ENCODE assay signal across 10 cellular contexts in genomic region chr12:57550628-57551549, GRCh38. TPM values are rescaled to one million over a fixed set of nuclear protein-coding genes. Genes with fewer than 3 reads are reported as not detected.
DNase-seq lines count a peak whose midpoint lies in the region; ATAC-seq and TF ChIP-seq lines count a peak whose summit lies in the region.
"Had no signal": no experiment of that assay in that cellular context is flagged by ENCODE, and none has a peak within 500 bp of the region (broad histone marks: within the 10 kb centered on the region; RNA-seq: fewer than 3 reads in every experiment).

No MANE protein-coding gene starts in this region.

- H3K9ac ChIP-seq in iPS-20b (ENCODE audit: low read depth, low read length) = peak overlapping the region; percentile 82; the same call in 1 of the 2 replicates

- no peaks in the 10 kb centered on the region for H3K36me3 Mint-ChIP-seq in activated naive CD4-positive, alpha-beta T cell treated with anti-CD3 and anti-CD28 coated beads, Interleukin-2, amount 50 U/mL, for 24 hours
- H3K36me3 Mint-ChIP-seq in activated naive CD4-positive, alpha-beta T cell treated with anti-CD3 and anti-CD28 coated beads, Interleukin-2, amount 50 U/mL, for 72 hours = peaks cover 9 to 15% of the 10 kb centered on the region in 2 donors

- H3K27me3 Mint-ChIP-seq in activated naive CD4-positive, alpha-beta T cell treated with anti-CD3 and anti-CD28 coated beads, Interleukin-2, amount 50 U/mL, for 24 hours = peaks cover 2% of the 10 kb centered on the region

- H3K27ac ChIP-seq in angular gyrus (ENCODE audit: low read depth, low read length) = peak overlapping the region; percentile 82
- H3K27ac ChIP-seq in iPS-20b (ENCODE audit: low read length) = no peak overlapping the region
- peak overlapping the region in 3 of 4 donors; percentile 45 to 51 (median 48) for H3K27ac ChIP-seq in tibial nerve
- H3K27ac ChIP-seq: RWPE1 had no signal

- 50 to 57% methylated on average over 8 of the region's 8 CpGs for WGBS in tibial nerve, 2 donors

- peak overlapping the region; percentile 58 for H3K4me3 Mint-ChIP-seq in activated naive CD4-positive, alpha-beta T cell treated with anti-CD3 and anti-CD28 coated beads, Interleukin-2, amount 50 U/mL, for 24 hours

- no peak for TF ChIP-seq EP300 in tibial nerve (IDR thresholded peaks at IDR 0.05)

- H3K4me1 Mint-ChIP-seq in activated naive CD4-positive, alpha-beta T cell treated with anti-CD3 and anti-CD28 coated beads, Interleukin-2, amount 50 U/mL, for 24 hours = peaks cover 28% of the 10 kb centered on the region

- no peak for TF ChIP-seq CTCF in tibial nerve (IDR thresholded peaks at IDR 0.05)

- H3K27me3 ChIP-seq in iPS-20b (ENCODE audit: insufficient read depth, low read length) = peaks cover 31% of the 10 kb centered on the region
- peaks cover 2 to 28% of the 10 kb centered on the region in 2 donors for H3K27me3 ChIP-seq in tibial nerve

- DNase-seq in activated naive CD4-positive, alpha-beta T cell treated with anti-CD3 and anti-CD28 coated beads, Interleukin-2, amount 50 U/mL, for 72 hours (ENCODE audit: low spot score in 2 of 2) = no peak
- DNase-seq in tibial nerve (ENCODE audit: low spot score in 2 of 2) (no peak), NCI-H1694 (lab: John Stamatoyannopoulos, UW) (no peak)
- DNase-seq: NCI-H1436 treated with DMSO at 0.1 percent for 48 hours had no signal

- no peak for TF ChIP-seq POLR2A in tibial nerve (IDR thresholded peaks at IDR 0.05)

- H3K27ac Mint-ChIP-seq in activated naive CD4-positive, alpha-beta T cell treated with anti-CD3 and anti-CD28 coated beads, Interleukin-2, amount 50 U/mL, for 24 hours = no peak overlapping the region
- H3K27ac Mint-ChIP-seq in activated naive CD4-positive, alpha-beta T cell treated with anti-CD3 and anti-CD28 coated beads, Interleukin-2, amount 50 U/mL, for 72 hours = no peak overlapping the region

- no peaks in the 10 kb centered on the region for H3K9me3 Mint-ChIP-seq in activated naive CD4-positive, alpha-beta T cell treated with anti-CD3 and anti-CD28 coated beads, Interleukin-2, amount 50 U/mL, for 24 hours
- no peaks in the 10 kb centered on the region for H3K9me3 Mint-ChIP-seq in activated naive CD4-positive, alpha-beta T cell treated with anti-CD3 and anti-CD28 coated beads, Interleukin-2, amount 50 U/mL, for 72 hours

- H3K9me3 ChIP-seq in iPS-20b (ENCODE audit: insufficient read depth, low read depth, low read length) (no peaks in the 10 kb centered on the region), tibial nerve (no peaks in the 10 kb centered on the region)

- H3K4me1 ChIP-seq in iPS-20b (ENCODE audit: insufficient read depth, low read length) (peaks cover 23% of the 10 kb centered on the region), tibial nerve (peaks cover 0 to 23% (median 13%) of the 10 kb centered on the region in 4 donors)

- H3K4me3 ChIP-seq in iPS-20b (ENCODE audit: low read length) (peak overlapping the region; percentile 95), tibial nerve (peak overlapping the region in 3 of 4 donors; percentile 43 to 51 (median 50))

- H3K36me3 ChIP-seq in iPS-20b (ENCODE audit: insufficient read depth, low read depth, low read length) (peaks cover 5% of the 10 kb centered on the region; the same call in 1 of the 2 replicates), tibial nerve (no peaks in the 10 kb centered on the region)

- no peak for ATAC-seq in activated naive CD4-positive, alpha-beta T cell treated with anti-CD3 and anti-CD28 coated beads, Interleukin-2, amount 50 U/mL, for 72 hours
- ATAC-seq in GM18909 (IDR thresholded peaks at IDR 0.05; ENCODE audit: poor library complexity, unreplicated experiment) (no peak), HG03378 (IDR thresholded peaks at IDR 0.05; ENCODE audit: unreplicated experiment) (no peak)

RNA-seq across cellular contexts. Expression of gene KIF5A, which starts 1.0 kb away (rescaled TPM):
- 1 to 10 TPM in 1 of 2 donors, under 1 TPM in 1; 0.75 to 3.4 TPM for total RNA-seq in activated naive CD4-positive, alpha-beta T cell treated with anti-CD3 and anti-CD28 coated beads, Interleukin-2, amount 50 U/mL, for 72 hours
- total RNA-seq in tibial nerve = 1 to 10 TPM; 1.9 to 4.8 (median 2.9) TPM

RNA-seq across cellular contexts. Expression of gene DCTN2, which starts 3.9 kb away (rescaled TPM):
- 100 to 1,000 TPM in 1 of 2 donors, 10 to 100 TPM in 1; 77.1 to 122 TPM for total RNA-seq in activated naive CD4-positive, alpha-beta T cell treated with anti-CD3 and anti-CD28 coated beads, Interleukin-2, amount 50 U/mL, for 72 hours
- 100 to 1,000 TPM in 3 of 4 donors, 10 to 100 TPM in 1; 92.9 to 138 (median 130) TPM for total RNA-seq in tibial nerve

RNA-seq across cellular contexts. Expression of gene MBD6, which starts 28.3 kb away (rescaled TPM):
- total RNA-seq in activated naive CD4-positive, alpha-beta T cell treated with anti-CD3 and anti-CD28 coated beads, Interleukin-2, amount 50 U/mL, for 72 hours = 10 to 100 TPM; 66.4 to 77.5 TPM
- total RNA-seq in tibial nerve = 10 to 100 TPM; 23.0 to 49.2 (median 40.9) TPM

RNA-seq across cellular contexts. Expression of gene DDIT3, which starts 30.6 kb away (rescaled TPM):
- 10 to 100 TPM; 24.9 to 79.8 TPM for total RNA-seq in activated naive CD4-positive, alpha-beta T cell treated with anti-CD3 and anti-CD28 coated beads, Interleukin-2, amount 50 U/mL, for 72 hours
- 10 to 100 TPM; 35.2 to 49.2 (median 42.1) TPM for total RNA-seq in tibial nerve

RNA-seq across cellular contexts. Expression of gene PIP4K2C, which starts 40.1 kb away (rescaled TPM):
- 10 to 100 TPM; 13.8 to 43.7 TPM for total RNA-seq in activated naive CD4-positive, alpha-beta T cell treated with anti-CD3 and anti-CD28 coated beads, Interleukin-2, amount 50 U/mL, for 72 hours
- total RNA-seq in tibial nerve = 10 to 100 TPM; 29.5 to 67.7 (median 35.9) TPM
